ENCODE assay signal across 30 cellular contexts in the genomic region with DNA sequence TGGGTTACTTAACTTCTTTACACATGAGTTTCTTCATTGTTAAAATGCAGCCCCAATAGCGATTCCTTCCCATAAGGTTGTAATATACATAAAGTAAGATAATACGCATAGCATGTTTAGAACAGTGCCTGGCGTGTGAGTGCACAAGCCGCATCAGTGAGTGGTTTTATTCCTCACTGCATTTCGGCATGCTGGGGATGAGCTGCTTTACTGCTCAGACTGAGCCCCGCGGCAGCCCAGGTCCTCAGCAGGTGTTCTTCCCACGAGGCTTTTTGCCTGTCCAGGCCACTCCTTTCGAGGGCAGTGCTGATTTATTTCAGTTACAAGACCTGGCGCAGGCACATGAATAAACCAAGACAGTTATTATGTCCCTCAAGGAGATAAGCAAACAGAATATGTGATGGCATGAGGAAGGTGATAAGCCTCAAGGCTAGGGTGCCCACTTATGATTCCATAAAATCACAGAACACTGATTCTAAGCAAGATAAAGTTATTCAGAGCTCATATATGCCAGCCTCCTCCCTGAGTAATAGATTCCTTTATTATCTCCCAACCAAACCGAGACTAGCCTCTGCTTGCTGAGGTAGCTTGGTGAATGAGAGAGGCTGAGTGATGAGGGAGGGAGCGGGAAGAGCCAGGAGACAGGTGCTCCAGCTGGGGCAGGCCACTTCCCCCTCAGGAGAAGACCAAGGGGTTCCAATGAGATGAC.
"Had no signal": no experiment of that assay in that cellular context is flagged by ENCODE, and none has a peak within 500 bp of the region (broad histone marks: within the 10 kb centered on the region; RNA-seq: fewer than 3 reads in every experiment).

No MANE protein-coding gene starts in this region.

- H3K27ac ChIP-seq: ascending aorta, cardiac muscle cell, colonic mucosa, gastrocnemius medialis, hepatocyte, lower lobe of right lung, neutrophil, sigmoid colon, suprapubic skin, tibial artery had no signal

- H3K36me3 Mint-ChIP-seq: activated naive CD4-positive, alpha-beta T cell treated with anti-CD3 and anti-CD28 coated beads, Interleukin-2, amount 10 ng/mL, durations not matched to agents 7 days and 5 days; stimulated activated naive B cell treated with anti-CD40 and anti-IgM and Interleukin-4, amounts not matched to agents 10 μg/mL and 1 μg/mL and 100 μg/mL, for 72 hours had no signal

- H3K4me1 Mint-ChIP-seq: activated naive CD4-positive, alpha-beta T cell treated with anti-CD3 and anti-CD28 coated beads, Interleukin-2, amount 10 ng/mL, durations not matched to agents 7 days and 5 days; activated naive CD8-positive, alpha-beta T cell treated with anti-CD3 and anti-CD28 coated beads, Interleukin-2, amount 10 ng/mL, durations not matched to agents 7 days and 5 days; stimulated activated naive B cell treated with anti-CD40 and anti-IgM and Interleukin-4, amounts not matched to agents 10 μg/mL and 1 μg/mL and 100 μg/mL, for 72 hours had no signal

- H3K27me3 Mint-ChIP-seq: activated naive CD4-positive, alpha-beta T cell treated with anti-CD3 and anti-CD28 coated beads, Interleukin-2, amount 10 ng/mL, durations not matched to agents 7 days and 5 days; activated naive CD8-positive, alpha-beta T cell treated with anti-CD3 and anti-CD28 coated beads, Interleukin-2, amount 10 ng/mL, durations not matched to agents 7 days and 5 days; activated T-cell treated with anti-CD3 and anti-CD28 coated beads, Interleukin-2, amount 50 U/mL, for 24 hours; progenitor cell of endocrine pancreas; stimulated activated naive B cell treated with anti-CD40 and anti-IgM and Interleukin-4, amounts not matched to agents 10 μg/mL and 1 μg/mL and 100 μg/mL, for 72 hours had no signal

- H3K27me3 ChIP-seq: ascending aorta, cardiac muscle cell, colonic mucosa, gastrocnemius medialis, hepatocyte, neutrophil, sigmoid colon, tibial artery had no signal

- H3K4me3 Mint-ChIP-seq: activated naive CD4-positive, alpha-beta T cell treated with anti-CD3 and anti-CD28 coated beads, Interleukin-2, amount 10 ng/mL, durations not matched to agents 7 days and 5 days; activated naive CD8-positive, alpha-beta T cell treated with anti-CD3 and anti-CD28 coated beads, Interleukin-2, amount 10 ng/mL, durations not matched to agents 7 days and 5 days; activated T-cell treated with anti-CD3 and anti-CD28 coated beads, Interleukin-2, amount 50 U/mL, for 24 hours; brain; nephron; stimulated activated naive B cell treated with anti-CD40 and anti-IgM and Interleukin-4, amounts not matched to agents 10 μg/mL and 1 μg/mL and 100 μg/mL, for 72 hours had no signal

- H3K4me2 ChIP-seq: hepatocyte had no signal

- DNase-seq: activated CD4-positive, alpha-beta T cell treated with anti-CD3 and anti-CD28 coated beads for 48 hours; activated CD4-positive, alpha-beta T cell treated with anti-CD3 and anti-CD28 coated beads, Interleukin-2, amount 50 U/mL, for 48 hours; activated CD8-positive, alpha-beta memory T cell treated with anti-CD3 and anti-CD28 coated beads, Interleukin-2, amount 50 U/mL, for 48 hours; activated gamma-delta T cell; activated naive CD4-positive, alpha-beta T cell treated with anti-CD3 and anti-CD28 coated beads, Interleukin-2, amount 10 ng/mL, durations not matched to agents 7 days and 5 days; activated naive CD8-positive, alpha-beta T cell treated with anti-CD3 and anti-CD28 coated beads, Interleukin-2, amount 10 ng/mL, durations not matched to agents 7 days and 5 days; activated T-cell treated with anti-CD3 and anti-CD28 coated beads, Interleukin-2, amount 50 U/mL, for 24 hours; cerebellar nuclear complex; colonic mucosa; effector CD8-positive, alpha-beta T cell; gastrocnemius medialis; glutamatergic neuron; lower lobe of right lung; mesendoderm; sigmoid colon; small intestine; stimulated activated CD4-positive, alpha-beta T cell treated with anti-CD3 and anti-CD28 coated beads, Interleukin-4, amount 100 ng/mL, for 24 hours; stimulated activated naive B cell treated with anti-CD40 and anti-IgM and Interleukin-4, amounts not matched to agents 10 μg/mL and 1 μg/mL and 100 μg/mL, for 72 hours; T-helper 2 cell; tibial artery had no signal

- H2AFZ ChIP-seq: hepatocyte had no signal

- H3K9me3 Mint-ChIP-seq: activated naive CD4-positive, alpha-beta T cell treated with anti-CD3 and anti-CD28 coated beads, Interleukin-2, amount 10 ng/mL, durations not matched to agents 7 days and 5 days; activated naive CD8-positive, alpha-beta T cell treated with anti-CD3 and anti-CD28 coated beads, Interleukin-2, amount 10 ng/mL, durations not matched to agents 7 days and 5 days; activated T-cell treated with anti-CD3 and anti-CD28 coated beads, Interleukin-2, amount 50 U/mL, for 24 hours; nephron had no signal

- H3K36me3 ChIP-seq: ascending aorta, cardiac muscle cell, colonic mucosa, gastrocnemius medialis, lower lobe of right lung, neutrophil, sigmoid colon, suprapubic skin, tibial artery had no signal

- ATAC-seq: activated CD4-positive, CD25-positive, alpha-beta regulatory T cell treated with anti-CD3 and anti-CD28 coated beads, Interleukin-2, amount 50 U/mL, for 24 hours; gastrocnemius medialis; left lobe of liver; lower lobe of right lung; stimulated activated naive B cell treated with anti-CD40 and anti-IgM and Interleukin-4, amounts not matched to agents 10 μg/mL and 1 μg/mL and 100 μg/mL, for 72 hours had no signal

- H3K9me3 ChIP-seq: ascending aorta, colonic mucosa, gastrocnemius medialis, lower lobe of right lung, neutrophil, sigmoid colon, suprapubic skin, tibial artery had no signal

- H3K4me3 ChIP-seq: ascending aorta, cardiac muscle cell, colonic mucosa, gastrocnemius medialis, hepatocyte, lower lobe of right lung, sigmoid colon, suprapubic skin, tibial artery had no signal

- H3K27ac Mint-ChIP-seq: activated naive CD4-positive, alpha-beta T cell treated with anti-CD3 and anti-CD28 coated beads, Interleukin-2, amount 10 ng/mL, durations not matched to agents 7 days and 5 days; activated naive CD8-positive, alpha-beta T cell treated with anti-CD3 and anti-CD28 coated beads, Interleukin-2, amount 10 ng/mL, durations not matched to agents 7 days and 5 days; activated T-cell treated with anti-CD3 and anti-CD28 coated beads, Interleukin-2, amount 50 U/mL, for 24 hours; progenitor cell of endocrine pancreas; stimulated activated naive B cell treated with anti-CD40 and anti-IgM and Interleukin-4, amounts not matched to agents 10 μg/mL and 1 μg/mL and 100 μg/mL, for 72 hours had no signal

- H3K4me1 ChIP-seq: ascending aorta, colonic mucosa, lower lobe of right lung, sigmoid colon, suprapubic skin, tibial artery had no signal

- H3K79me2 ChIP-seq: hepatocyte had no signal
